Comparison of ENCODE assay signal across 1 cellular context in genomic region chr5:107523019-107523680, GRCh38.
TF ChIP-seq lines count a peak whose summit lies in the region.

No MANE protein-coding gene starts in this region.

TF ChIP-seq in GM23338, 12 proteins besides CTCF, POLR2A, EP300 and RAD21 (continued from another document):
- peak; percentile 72 for TF ChIP-seq ZNF462 (CRISPR knock-in tag; IDR thresholded peaks at IDR 0.05)
- no peak for TF ChIP-seq CREB1 (CRISPR knock-in tag; IDR thresholded peaks at IDR 0.05; ENCODE audit: low read depth)
